ENCODE assay signal across 11 cellular contexts in genomic region chr10:98316661-98317060, GRCh38. TPM values are rescaled to one million over a fixed set of nuclear protein-coding genes. Genes with fewer than 3 reads are reported as not detected.
DNase-seq lines count a peak whose midpoint lies in the region; ATAC-seq and TF ChIP-seq lines count a peak whose summit lies in the region.
"Had no signal": no experiment of that assay in that cellular context is flagged by ENCODE, and none has a peak within 500 bp of the region (broad histone marks: within the 10 kb centered on the region; RNA-seq: fewer than 3 reads in every experiment).

No MANE protein-coding gene starts in this region.

- CTCF ChIA-PET in SK-N-SH (lab: Yijun Ruan, JAX) = no interaction called here

- H3K4me2 ChIP-seq in SK-N-SH = peak overlapping the region; percentile 36

- peak overlapping the region; percentile 72; the same call in 1 of the 2 replicates for H2AFZ ChIP-seq in SK-N-SH (ENCODE audit: low read depth)

- no peak overlapping the region for H3K9ac ChIP-seq in SK-N-SH

- peaks cover 10 to 16% of the 10 kb centered on the region in 2 experiments; a peak in 2 of 4 replicates for H3K4me1 ChIP-seq in SK-N-SH (ENCODE audit: control insufficient read depth in 1 of 2, insufficient read depth in 2 of 2, low read depth in 1 of 2, low read length in 1 of 2)
- H3K4me1 ChIP-seq in aorta (ENCODE audit: control insufficient read depth in 1 of 2, insufficient read depth in 2 of 2, low read length in 2 of 2) = no peaks in the 10 kb centered on the region

- no peaks in the 10 kb centered on the region for H4K20me1 ChIP-seq in SK-N-SH (ENCODE audit: insufficient read depth)

- TF ChIP-seq EP300 in SK-N-SH (IDR thresholded peaks at IDR 0.05; ENCODE audit: borderline replicate concordance in 1 of 2, low read depth in 1 of 2, low read length in 1 of 2) = peak in 1 of 2 experiments; percentile 44; a peak in 1 of 4 replicates

- H3K27ac ChIP-seq in SK-N-SH (ENCODE audit: low read depth in 2 of 2, low read length in 1 of 2) (peak overlapping the region in 1 of 2 experiments; percentile 32; a peak in 1 of 4 replicates), aorta (ENCODE audit: low read depth in 1 of 2, low read length in 2 of 2) (no peak overlapping the region)

- TF ChIP-seq CTCF in SK-N-SH (IDR thresholded peaks at IDR 0.05) (no peak), foreskin fibroblast (IDR thresholded peaks at IDR 0.05; ENCODE audit: low read depth, low read length) (no peak)

- no peaks in the 10 kb centered on the region for H3K79me2 ChIP-seq in SK-N-SH (ENCODE audit: insufficient read depth)

- no peak for ATAC-seq in aorta (ENCODE audit: low FRiP score)
- ATAC-seq: left colon had no signal

- H3K9me2 ChIP-seq in SK-N-SH = no peaks in the 10 kb centered on the region

- H3K36me3 ChIP-seq in SK-N-SH (replicated peaks in 1 of 2; ENCODE audit: control insufficient read depth in 1 of 2, insufficient read depth in 2 of 2, low read length in 1 of 2) (no peaks in the 10 kb centered on the region), aorta (ENCODE audit: control insufficient read depth in 1 of 2, insufficient read depth in 2 of 2, low read length in 1 of 2) (no peaks in the 10 kb centered on the region)

- no peak for TF ChIP-seq RAD21 in SK-N-SH (IDR thresholded peaks at IDR 0.05; ENCODE audit: low read length)

- no peaks in the 10 kb centered on the region for H3K27me3 ChIP-seq in SK-N-SH (ENCODE audit: insufficient read depth)
- no peaks in the 10 kb centered on the region for H3K27me3 ChIP-seq in aorta (ENCODE audit: control insufficient read depth in 1 of 2, insufficient read depth in 2 of 2, low read length in 1 of 2)

- POLR2A ChIA-PET in SK-N-SH (lab: Yijun Ruan, JAX) = no interaction called here

- H3F3A ChIP-seq in SK-N-SH (replicated peaks; ENCODE audit: insufficient read depth) = no peaks in the 10 kb centered on the region

- DNase-seq in HCEC 1CT (peak; percentile 79), SK-N-SH (no peak), foreskin fibroblast (peak; percentile 78 to 84), renal cortical epithelial cell (ENCODE audit: low read depth) (peak; percentile 44), NCI-H146 treated with DMSO at 0.1 percent for 48 hours (lab: John Stamatoyannopoulos, UW; ENCODE audit: unreplicated experiment) (no peak), COR-L47 (lab: John Stamatoyannopoulos, UW) (no peak), aorta (no peak)
- DNase-seq: anterior cingulate cortex, DMS79 treated with DMSO at 0.1 percent for 48 hours, left colon, NCI-H187 had no signal

- intact Hi-C loops in aorta (cut with DNase I) = loop anchor here in 1 of 2 donors (10.0 kb wide), 1 partner anchor 98 kb away; the partner anchor contains the start of gene PYROXD2

- no peaks in the 10 kb centered on the region for H3K9me3 ChIP-seq in SK-N-SH
- H3K9me3 ChIP-seq in aorta (ENCODE audit: control insufficient read depth, low read length) = no peaks in the 10 kb centered on the region

- H3K4me3 ChIP-seq in SK-N-SH (ENCODE audit: low read depth in 2 of 2, low read length in 1 of 2) (no peak overlapping the region), foreskin fibroblast (ENCODE audit: low read depth in 1 of 2, low read length in 2 of 2) (no peak overlapping the region), aorta (ENCODE audit: low read length in 2 of 2) (no peak overlapping the region)

TF ChIP-seq in SK-N-SH, 30 proteins besides CTCF, POLR2A, EP300 and RAD21:
- peak; percentile 53; the same call in 1 of the 2 replicates for TF ChIP-seq TCF12 (IDR thresholded peaks at IDR 0.05)
- TF ChIP-seq GABPA (IDR thresholded peaks at IDR 0.05; ENCODE audit: low read depth) = no peak
- TF ChIP-seq PBX3 (IDR thresholded peaks at IDR 0.05) = peak; percentile 48; the same call in 1 of the 2 replicates

RNA-seq across cellular contexts. Expression of gene LOXL4, which starts 48.7 kb away (rescaled TPM):
- polyA plus RNA-seq in SK-N-SH (2012; rRNA removed) = 1.4 and 1.7 TPM in 2 replicates
- polyA plus RNA-seq in SK-N-SH (2012; cell fraction: cytosol; rRNA removed) = 0.76 and 1.4 TPM in 2 replicates
- polyA plus RNA-seq in SK-N-SH (2012; cell fraction: nucleus; rRNA removed) = 1.8 and 2.2 TPM in 2 replicates
- total RNA-seq in renal cortical epithelial cell = 20.1 and 24.3 TPM in 2 replicates
- total RNA-seq in aorta = 10 to 100 TPM; 15.5 to 29.9 TPM
- 1 to 10 TPM; 3.9 to 6.7 TPM for polyA plus RNA-seq in aorta

Comparison
In these comparisons a context has a peak if more than half of its experiments do, and no peak if none do; other contexts are left out.
1. DNase-seq: peak in HCEC 1CT (single experiment), foreskin fibroblast (2 of 2) and renal cortical epithelial cell (single experiment); none in SK-N-SH (single experiment), NCI-H146 treated with DMSO at 0.1 percent for 48 hours (single experiment), COR-L47 (single experiment) and aorta (0 of 2).